17 cellular contexts compared by ENCODE assay signal in the genomic region with DNA sequence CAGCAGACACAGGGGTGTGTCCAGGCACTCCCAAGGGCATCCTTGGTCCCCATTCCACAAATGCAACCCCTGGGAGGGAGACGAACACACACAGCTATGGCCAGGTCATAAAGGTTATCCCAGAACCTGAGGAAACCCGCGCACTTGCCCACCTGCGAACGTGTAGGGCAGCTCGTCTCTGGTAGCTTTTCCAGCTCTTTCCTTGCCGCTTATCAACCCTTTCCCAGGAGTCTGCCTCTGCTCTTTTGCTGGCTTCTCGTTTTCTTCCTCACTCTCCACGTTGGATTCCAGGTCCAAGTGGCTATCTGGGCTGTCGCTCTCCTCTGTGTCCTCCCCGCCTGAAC.
"Had no signal": no experiment of that assay in that cellular context is flagged by ENCODE, and none has a peak within 500 bp of the region (broad histone marks: within the 10 kb centered on the region; RNA-seq: fewer than 3 reads in every experiment).

No MANE protein-coding gene starts in this region.

- H3K27me3 Mint-ChIP-seq: brain; natural killer cell treated with Interleukin-12 subunit alpha and Interleukin-12 subunit beta and Interleukin-15 and Interleukin-18, amount 100 ng/mL, for 72 hours; T-cell; type B pancreatic cell had no signal

- H3K9me3 Mint-ChIP-seq: activated T-cell treated with anti-CD3 and anti-CD28 coated beads, Interleukin-2, amount 50 U/mL, for 4 hours; brain; natural killer cell treated with Interleukin-12 subunit alpha and Interleukin-12 subunit beta and Interleukin-15 and Interleukin-18, amount 100 ng/mL, for 72 hours; T-cell; type B pancreatic cell had no signal

- H3K4me3 ChIP-seq: lung, testis had no signal

- H3K4me1 Mint-ChIP-seq: brain, endodermal cell had no signal

- H3K4me3 Mint-ChIP-seq: activated T-cell treated with anti-CD3 and anti-CD28 coated beads, Interleukin-2, amount 50 U/mL, for 4 hours; brain; endodermal cell; T-cell; type B pancreatic cell had no signal

- DNase-seq: activated CD4-positive, alpha-beta T cell treated with anti-CD3 and anti-CD28 coated beads, Interleukin-2, amount 50 U/mL, for 4 hours; activated CD4-positive, CD25-positive, alpha-beta regulatory T cell; activated gamma-delta T cell; activated T-cell treated with anti-CD3 and anti-CD28 coated beads, Interleukin-2, amount 50 U/mL, for 4 hours; anterior cingulate cortex; endodermal cell; head of caudate nucleus; kidney; SIG-M5; T-cell; T-helper 9 cell; testis had no signal

- H3K27ac ChIP-seq: testis had no signal

- ATAC-seq: activated T-cell treated with anti-CD3 and anti-CD28 coated beads, Interleukin-2, amount 50 U/mL, for 4 hours; left lobe of liver; natural killer cell treated with Interleukin-12 subunit alpha and Interleukin-12 subunit beta and Interleukin-15 and Interleukin-18, amount 100 ng/mL, for 72 hours had no signal

- H3K27me3 ChIP-seq: testis had no signal

- H3K27ac Mint-ChIP-seq: brain, endodermal cell, T-cell, type B pancreatic cell had no signal
